In the genomic region with DNA sequence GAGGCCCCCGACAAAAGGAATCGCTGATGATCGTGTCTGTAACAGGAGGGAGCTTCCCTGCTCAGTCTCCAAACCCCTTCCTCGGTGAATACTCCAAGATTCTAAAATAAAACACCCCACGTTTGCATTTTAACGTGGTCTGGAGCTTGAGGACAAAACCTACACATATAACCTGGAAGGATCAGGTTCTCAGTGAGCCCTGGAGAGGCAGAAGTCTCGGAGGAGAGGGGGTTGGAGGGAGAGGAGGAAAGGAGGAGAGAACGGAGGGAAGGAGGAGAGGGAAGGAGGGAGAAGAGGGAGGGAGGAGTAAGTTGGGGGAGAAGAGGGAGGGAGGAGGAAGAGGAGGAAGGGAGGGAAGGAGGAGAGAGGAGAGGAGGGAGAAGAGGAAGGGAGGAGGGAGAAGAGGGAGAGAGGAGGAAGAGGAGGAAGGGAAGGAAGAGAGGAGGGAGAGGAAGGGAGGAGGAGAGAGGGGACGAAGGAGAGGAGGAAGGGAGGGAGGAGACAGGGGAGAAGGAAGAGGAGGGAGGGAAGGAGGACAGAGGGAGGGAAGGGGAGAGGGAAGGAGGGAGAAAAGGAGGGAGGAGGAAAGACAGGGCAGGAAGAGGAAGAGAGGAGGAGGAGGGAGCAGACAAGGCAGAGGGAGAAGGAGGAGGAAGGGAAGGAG, we compare ENCODE assay signal across 1 cellular context.
TF ChIP-seq lines count a peak whose summit lies in the region.

No MANE protein-coding gene starts in this region.

TF ChIP-seq in K562, 482 proteins besides CTCF, POLR2A, EP300 and RAD21 (continued from another document):
- TF ChIP-seq, protein P1, sequence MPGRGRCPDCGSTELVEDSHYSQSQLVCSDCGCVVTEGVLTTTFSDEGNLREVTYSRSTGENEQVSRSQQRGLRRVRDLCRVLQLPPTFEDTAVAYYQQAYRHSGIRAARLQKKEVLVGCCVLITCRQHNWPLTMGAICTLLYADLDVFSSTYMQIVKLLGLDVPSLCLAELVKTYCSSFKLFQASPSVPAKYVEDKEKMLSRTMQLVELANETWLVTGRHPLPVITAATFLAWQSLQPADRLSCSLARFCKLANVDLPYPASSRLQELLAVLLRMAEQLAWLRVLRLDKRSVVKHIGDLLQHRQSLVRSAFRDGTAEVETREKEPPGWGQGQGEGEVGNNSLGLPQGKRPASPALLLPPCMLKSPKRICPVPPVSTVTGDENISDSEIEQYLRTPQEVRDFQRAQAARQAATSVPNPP (IDR thresholded peaks at IDR 0.05; ENCODE audit: borderline replicate concordance, insufficient read depth, insufficient read length), result no peak
- peak; percentile 93; the same call in 1 of the 2 replicates for TF ChIP-seq LARP7 (IDR thresholded peaks at IDR 0.05)
- peak; percentile 59; the same call in 1 of the 2 replicates for TF ChIP-seq SMARCA5 (IDR thresholded peaks at IDR 0.05)
- no peak for TF ChIP-seq TEAD1 (CRISPR knock-in tag; IDR thresholded peaks at IDR 0.05)
- 0 out of 4 replicates have a peak, but pooled peaks have one; percentile 13 to 17 for TF ChIP-seq TRIM24 (IDR thresholded peaks at IDR 0.05)
